1 cellular context compared by ENCODE assay signal in the genomic region with DNA sequence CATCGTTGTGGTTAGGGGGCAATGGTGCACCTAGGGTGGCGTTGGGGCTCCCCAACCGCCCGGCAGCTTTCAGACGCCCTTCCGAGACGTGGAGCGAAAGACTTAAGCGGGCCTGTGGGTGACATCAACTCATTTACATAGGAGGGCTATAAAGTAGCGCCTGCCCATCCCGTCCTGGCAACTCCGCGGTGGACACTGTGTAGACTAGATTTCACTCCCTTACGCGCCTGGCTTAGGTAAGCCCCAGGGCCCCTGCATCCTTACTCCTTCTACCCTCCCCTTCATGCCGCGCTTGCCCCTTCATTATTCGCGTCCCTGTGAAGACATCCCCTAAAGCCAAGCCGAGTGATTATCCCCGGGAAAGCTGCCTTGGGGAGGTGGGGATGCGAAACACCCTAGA.
TF ChIP-seq lines count a peak whose summit lies in the region.

No MANE protein-coding gene starts in this region.

TF ChIP-seq in HepG2, 621 proteins besides CTCF, POLR2A, EP300 and RAD21:
- TF ChIP-seq, protein P1, sequence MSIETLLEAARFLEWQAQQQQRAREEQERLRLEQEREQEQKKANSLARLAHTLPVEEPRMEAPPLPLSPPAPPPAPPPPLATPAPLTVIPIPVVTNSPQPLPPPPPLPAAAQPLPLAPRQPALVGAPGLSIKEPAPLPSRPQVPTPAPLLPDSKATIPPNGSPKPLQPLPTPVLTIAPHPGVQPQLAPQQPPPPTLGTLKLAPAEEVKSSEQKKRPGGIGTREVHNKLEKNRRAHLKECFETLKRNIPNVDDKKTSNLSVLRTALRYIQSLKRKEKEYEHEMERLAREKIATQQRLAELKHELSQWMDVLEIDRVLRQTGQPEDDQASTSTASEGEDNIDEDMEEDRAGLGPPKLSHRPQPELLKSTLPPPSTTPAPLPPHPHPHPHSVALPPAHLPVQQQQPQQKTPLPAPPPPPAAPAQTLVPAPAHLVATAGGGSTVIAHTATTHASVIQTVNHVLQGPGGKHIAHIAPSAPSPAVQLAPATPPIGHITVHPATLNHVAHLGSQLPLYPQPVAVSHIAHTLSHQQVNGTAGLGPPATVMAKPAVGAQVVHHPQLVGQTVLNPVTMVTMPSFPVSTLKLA (IDR thresholded peaks at IDR 0.05) = no peak
- TF ChIP-seq, protein P2, sequence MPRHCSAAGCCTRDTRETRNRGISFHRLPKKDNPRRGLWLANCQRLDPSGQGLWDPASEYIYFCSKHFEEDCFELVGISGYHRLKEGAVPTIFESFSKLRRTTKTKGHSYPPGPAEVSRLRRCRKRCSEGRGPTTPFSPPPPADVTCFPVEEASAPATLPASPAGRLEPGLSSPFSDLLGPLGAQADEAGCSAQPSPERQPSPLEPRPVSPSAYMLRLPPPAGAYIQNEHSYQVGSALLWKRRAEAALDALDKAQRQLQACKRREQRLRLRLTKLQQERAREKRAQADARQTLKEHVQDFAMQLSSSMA (CRISPR knock-in tag; IDR thresholded peaks at IDR 0.05) = no peak
- no peak for TF ChIP-seq GTF2F1 (IDR thresholded peaks at IDR 0.05; ENCODE audit: low read length)
- no peak for TF ChIP-seq ZSCAN9 (CRISPR knock-in tag; IDR thresholded peaks at IDR 0.05; ENCODE audit: borderline replicate concordance)
- TF ChIP-seq, protein P3, sequence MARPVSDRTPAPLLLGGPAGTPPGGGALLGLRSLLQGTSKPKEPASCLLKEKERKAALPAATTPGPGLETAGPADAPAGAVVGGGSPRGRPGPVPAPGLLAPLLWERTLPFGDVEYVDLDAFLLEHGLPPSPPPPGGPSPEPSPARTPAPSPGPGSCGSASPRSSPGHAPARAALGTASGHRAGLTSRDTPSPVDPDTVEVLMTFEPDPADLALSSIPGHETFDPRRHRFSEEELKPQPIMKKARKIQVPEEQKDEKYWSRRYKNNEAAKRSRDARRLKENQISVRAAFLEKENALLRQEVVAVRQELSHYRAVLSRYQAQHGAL (CRISPR knock-in tag; IDR thresholded peaks at IDR 0.05; ENCODE audit: not compliant biosample characterization) = no peak
- no peak for TF ChIP-seq ZNF883 (CRISPR knock-in tag; IDR thresholded peaks at IDR 0.05; ENCODE audit: not compliant biosample characterization)
- TF ChIP-seq ARNT (IDR thresholded peaks at IDR 0.05) = no peak
- TF ChIP-seq HNRNPLL (IDR thresholded peaks at IDR 0.05; ENCODE audit: low read depth, low read length, poor library complexity, severe bottlenecking) = no peak
- TF ChIP-seq, protein P4, sequence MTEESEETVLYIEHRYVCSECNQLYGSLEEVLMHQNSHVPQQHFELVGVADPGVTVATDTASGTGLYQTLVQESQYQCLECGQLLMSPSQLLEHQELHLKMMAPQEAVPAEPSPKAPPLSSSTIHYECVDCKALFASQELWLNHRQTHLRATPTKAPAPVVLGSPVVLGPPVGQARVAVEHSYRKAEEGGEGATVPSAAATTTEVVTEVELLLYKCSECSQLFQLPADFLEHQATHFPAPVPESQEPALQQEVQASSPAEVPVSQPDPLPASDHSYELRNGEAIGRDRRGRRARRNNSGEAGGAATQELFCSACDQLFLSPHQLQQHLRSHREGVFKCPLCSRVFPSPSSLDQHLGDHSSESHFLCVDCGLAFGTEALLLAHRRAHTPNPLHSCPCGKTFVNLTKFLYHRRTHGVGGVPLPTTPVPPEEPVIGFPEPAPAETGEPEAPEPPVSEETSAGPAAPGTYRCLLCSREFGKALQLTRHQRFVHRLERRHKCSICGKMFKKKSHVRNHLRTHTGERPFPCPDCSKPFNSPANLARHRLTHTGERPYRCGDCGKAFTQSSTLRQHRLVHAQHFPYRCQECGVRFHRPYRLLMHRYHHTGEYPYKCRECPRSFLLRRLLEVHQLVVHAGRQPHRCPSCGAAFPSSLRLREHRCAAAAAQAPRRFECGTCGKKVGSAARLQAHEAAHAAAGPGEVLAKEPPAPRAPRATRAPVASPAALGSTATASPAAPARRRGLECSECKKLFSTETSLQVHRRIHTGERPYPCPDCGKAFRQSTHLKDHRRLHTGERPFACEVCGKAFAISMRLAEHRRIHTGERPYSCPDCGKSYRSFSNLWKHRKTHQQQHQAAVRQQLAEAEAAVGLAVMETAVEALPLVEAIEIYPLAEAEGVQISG (CRISPR knock-in tag; IDR thresholded peaks at IDR 0.05) = no peak
